In genomic region chr10:128557149-128557548, GRCh38 we compare ENCODE assay signal across 36 cellular contexts.
"Had no signal": no experiment of that assay in that cellular context is flagged by ENCODE, and none has a peak within 500 bp of the region (broad histone marks: within the 10 kb centered on the region; RNA-seq: fewer than 3 reads in every experiment).

No MANE protein-coding gene starts in this region.

- H3K4me3 Mint-ChIP-seq: activated CD4-positive, alpha-beta T cell treated with anti-CD3 and anti-CD28 coated beads for 36 hours; activated CD4-positive, alpha-beta T cell treated with anti-CD3 and anti-CD28 coated beads, Interleukin-2, amount 10 ng/mL, durations not matched to agents 7 days and 5 days; activated CD8-positive, alpha-beta T cell treated with anti-CD3 and anti-CD28 coated beads, Interleukin-2, amount 10 ng/mL, durations not matched to agents 7 days and 5 days; activated naive CD4-positive, alpha-beta T cell treated with anti-CD3 and anti-CD28 coated beads, Interleukin-2, amount 10 ng/mL, durations not matched to agents 7 days and 5 days; activated naive CD8-positive, alpha-beta T cell; activated naive CD8-positive, alpha-beta T cell treated with anti-CD3 and anti-CD28 coated beads, Interleukin-2, amount 50 U/mL, for 24 hours; activated T-cell treated with anti-CD3 and anti-CD28 coated beads, Interleukin-2, amount 50 U/mL, for 4 hours; activated T-helper 1 cell treated with anti-CD3 and anti-CD28 coated beads, Interleukin-12 subunit alpha, Interleukin-12 subunit beta, Interleukin-2, Interleukin-4 antibody, amounts not matched to agents 30 ng/mL and 10 ng/mL and 1 ng/mL, durations not matched to agents 14 hours and 24 hours and 36 hours; brain; T-helper 1 cell treated with Interleukin-12 subunit alpha and Interleukin-12 subunit beta and Interleukin-4 antibody, amounts not matched to agents 30 μg/mL and 1 μg/mL, for 36 hours; T-helper 2 cell treated with Interferon-gamma antibody and Interleukin-4, amounts not matched to agents 5 μg/mL and 100 μg/mL, for 36 hours had no signal

- H3K27me3 ChIP-seq: Peyer's patch, SJSA1 had no signal

- H3K9ac ChIP-seq: SK-N-SH had no signal

- H3K4me1 ChIP-seq: Peyer's patch, SJSA1 had no signal

- H3K4me2 ChIP-seq: SK-N-SH had no signal

- H3K27me3 Mint-ChIP-seq: activated CD4-positive, alpha-beta T cell treated with anti-CD3 and anti-CD28 coated beads for 36 hours; activated CD4-positive, alpha-beta T cell treated with anti-CD3 and anti-CD28 coated beads, Interleukin-2, amount 10 ng/mL, durations not matched to agents 7 days and 5 days; activated naive CD4-positive, alpha-beta T cell treated with anti-CD3 and anti-CD28 coated beads, Interleukin-2, amount 10 ng/mL, durations not matched to agents 7 days and 5 days had no signal

- H3K4me1 Mint-ChIP-seq: activated CD4-positive, alpha-beta T cell treated with anti-CD3 and anti-CD28 coated beads for 36 hours; activated CD4-positive, alpha-beta T cell treated with anti-CD3 and anti-CD28 coated beads, Interleukin-2, amount 10 ng/mL, durations not matched to agents 7 days and 5 days; activated naive CD4-positive, alpha-beta T cell treated with anti-CD3 and anti-CD28 coated beads, Interleukin-2, amount 10 ng/mL, durations not matched to agents 7 days and 5 days; activated naive CD8-positive, alpha-beta T cell treated with anti-CD3 and anti-CD28 coated beads, Interleukin-2, amount 50 U/mL, for 24 hours had no signal

- ATAC-seq: activated CD4-positive, alpha-beta T cell treated with anti-CD3 and anti-CD28 coated beads for 36 hours; activated CD4-positive, CD25-positive, alpha-beta regulatory T cell treated with anti-CD3 and anti-CD28 coated beads, Interleukin-2, amount 50 U/mL, for 24 hours; activated CD8-positive, alpha-beta T cell treated with anti-CD3 and anti-CD28 coated beads, Interleukin-2, amount 10 ng/mL, durations not matched to agents 7 days and 5 days; activated naive CD8-positive, alpha-beta T cell treated with anti-CD3 and anti-CD28 coated beads, Interleukin-2, amount 50 U/mL, for 24 hours; activated T-cell treated with anti-CD3 and anti-CD28 coated beads, Interleukin-2, amount 50 U/mL, for 4 hours; PC-3 had no signal

- FAIRE-seq: bronchial epithelial cell, TTC549 had no signal

- H3K9me3 ChIP-seq: MG63, Peyer's patch had no signal

- H3K36me3 Mint-ChIP-seq: activated naive CD4-positive, alpha-beta T cell treated with anti-CD3 and anti-CD28 coated beads, Interleukin-2, amount 10 ng/mL, durations not matched to agents 7 days and 5 days; activated naive CD8-positive, alpha-beta T cell had no signal

- H3K4me3 ChIP-seq: MG63, Peyer's patch, SJSA1 had no signal

- H3K36me3 ChIP-seq: MG63, Peyer's patch, SJSA1 had no signal

- DNase-seq: activated CD4-positive, alpha-beta T cell treated with anti-CD3 and anti-CD28 coated beads for 36 hours; activated CD4-positive, alpha-beta T cell treated with anti-CD3 and anti-CD28 coated beads, Interleukin-2, amount 10 ng/mL, durations not matched to agents 7 days and 5 days; activated CD4-positive, alpha-beta T cell treated with anti-CD3 and anti-CD28 coated beads, Interleukin-2, amount 50 U/mL, for 48 hours; activated CD8-positive, alpha-beta T cell treated with anti-CD3 and anti-CD28 coated beads, Interleukin-2, amount 10 ng/mL, durations not matched to agents 7 days and 5 days; activated naive CD4-positive, alpha-beta T cell treated with anti-CD3 and anti-CD28 coated beads, Interleukin-2, amount 10 ng/mL, durations not matched to agents 7 days and 5 days; activated naive CD8-positive, alpha-beta T cell treated with anti-CD3 and anti-CD28 coated beads, Interleukin-2, amount 50 U/mL, for 24 hours; activated T-cell treated with anti-CD3 and anti-CD28 coated beads for 4 hours; activated T-cell treated with anti-CD3 and anti-CD28 coated beads, Interleukin-2, amount 50 U/mL, for 4 hours; anterior cingulate cortex; central memory CD4-positive, alpha-beta T cell; Kasumi-1; KG1; MG63; MV-4-11; NCI-H1092; NCI-H1436 treated with DMSO at 0.1 percent for 48 hours; NCI-H1694 treated with DMSO at 0.1 percent for 48 hours; NCI-H2029; NCI-H345; NCI-H524 treated with DMSO at 0.1 percent for 48 hours; NCI-H774; NK-92 treated with Interleukin-12 subunit alpha and Interleukin-12 subunit beta, amount 100 ng/mL, for 24 hours; PC-3; Peyer's patch; RPMI8226; SHP77 treated with DMSO at 0.1 percent for 48 hours; SK-N-SH had no signal

- H3K9me3 Mint-ChIP-seq: activated CD4-positive, alpha-beta T cell treated with anti-CD3 and anti-CD28 coated beads, Interleukin-2, amount 10 ng/mL, durations not matched to agents 7 days and 5 days; activated T-helper 1 cell treated with anti-CD3 and anti-CD28 coated beads, Interleukin-12 subunit alpha, Interleukin-12 subunit beta, Interleukin-2, Interleukin-4 antibody, amounts not matched to agents 30 ng/mL and 10 ng/mL and 1 ng/mL, durations not matched to agents 14 hours and 24 hours and 36 hours; T-helper 1 cell treated with Interleukin-12 subunit alpha and Interleukin-12 subunit beta and Interleukin-4 antibody, amounts not matched to agents 30 μg/mL and 1 μg/mL, for 36 hours; T-helper 2 cell treated with Interferon-gamma antibody and Interleukin-4, amounts not matched to agents 5 μg/mL and 100 μg/mL, for 36 hours had no signal

- H3K9me2 ChIP-seq: SK-N-SH had no signal

- H3K27ac ChIP-seq: Peyer's patch, SJSA1 had no signal

- H3K27ac Mint-ChIP-seq: activated CD4-positive, alpha-beta T cell treated with anti-CD3 and anti-CD28 coated beads for 36 hours; activated CD4-positive, alpha-beta T cell treated with anti-CD3 and anti-CD28 coated beads, Interleukin-2, amount 10 ng/mL, durations not matched to agents 7 days and 5 days; activated CD8-positive, alpha-beta T cell treated with anti-CD3 and anti-CD28 coated beads, Interleukin-2, amount 10 ng/mL, durations not matched to agents 7 days and 5 days; activated naive CD4-positive, alpha-beta T cell treated with anti-CD3 and anti-CD28 coated beads, Interleukin-2, amount 10 ng/mL, durations not matched to agents 7 days and 5 days; activated naive CD8-positive, alpha-beta T cell; activated naive CD8-positive, alpha-beta T cell treated with anti-CD3 and anti-CD28 coated beads, Interleukin-2, amount 50 U/mL, for 24 hours; activated T-helper 1 cell treated with anti-CD3 and anti-CD28 coated beads, Interleukin-12 subunit alpha, Interleukin-12 subunit beta, Interleukin-2, Interleukin-4 antibody, amounts not matched to agents 30 ng/mL and 10 ng/mL and 1 ng/mL, durations not matched to agents 14 hours and 24 hours and 36 hours; T-helper 1 cell treated with Interleukin-12 subunit alpha and Interleukin-12 subunit beta and Interleukin-4 antibody, amounts not matched to agents 30 μg/mL and 1 μg/mL, for 36 hours; T-helper 2 cell treated with Interferon-gamma antibody and Interleukin-4, amounts not matched to agents 5 μg/mL and 100 μg/mL, for 36 hours had no signal
